Comparison of ENCODE assay signal across 14 cellular contexts in genomic region chr17:82351254-82351712, GRCh38. TPM values are rescaled to one million over a fixed set of nuclear protein-coding genes. Genes with fewer than 3 reads are reported as not detected.
DNase-seq lines count a peak whose midpoint lies in the region; ATAC-seq and TF ChIP-seq lines count a peak whose summit lies in the region.
"Had no signal": no experiment of that assay in that cellular context is flagged by ENCODE, and none has a peak within 500 bp of the region (broad histone marks: within the 10 kb centered on the region; RNA-seq: fewer than 3 reads in every experiment).

No MANE protein-coding gene starts in this region.

- in situ Hi-C loops in Panc1 (cut with HindIII; ENCODE audit: low pct_unique_long_range_greater_than_20kb, low sequenced_read_pairs), result no loop called here

- CTCF ChIA-PET in Panc1 (lab: Charles Lee), result interaction anchor here (1.0 kb wide), 1 partner anchor 13 kb away, joined by 3 read pairs; no protein-coding TSS in a partner anchor

- TF ChIP-seq POLR2A in adrenal gland (IDR thresholded peaks at IDR 0.05), result no peak

- H3K27me3 Mint-ChIP-seq in natural killer cell (ENCODE audit: low read depth in 2 of 2), result peaks cover 0 to 9% of the 10 kb centered on the region in 2 donors

- H3K4me1 ChIP-seq in Panc1 (ENCODE audit: control insufficient read depth, insufficient read depth, low read length), result peaks cover 32% of the 10 kb centered on the region
- H3K4me1 ChIP-seq in adrenal gland (replicated peaks in 1 of 2), result no peaks in the 10 kb centered on the region
- H3K4me1 ChIP-seq: gastrocnemius medialis, SJSA1 had no signal

- BruUV-seq in Panc1 (replicated peaks; lab: Mats Ljungman, UMichigan), result no TSS peak

- H3K9me3 ChIP-seq in Panc1 (ENCODE audit: control insufficient read depth, insufficient read depth, low read depth, low read length) (no peaks in the 10 kb centered on the region), adrenal gland (replicated peaks in 1 of 3) (no peaks in the 10 kb centered on the region)
- H3K9me3 ChIP-seq: gastrocnemius medialis, SJSA1 had no signal

- H3K36me3 ChIP-seq in Panc1 (ENCODE audit: control insufficient read depth, insufficient read depth, low read length) (no peaks in the 10 kb centered on the region), adrenal gland (replicated peaks in 1 of 2) (no peaks in the 10 kb centered on the region)
- H3K36me3 ChIP-seq: gastrocnemius medialis, SJSA1 had no signal

- H3K27ac Mint-ChIP-seq in natural killer cell, result peak overlapping the region; percentile 41 to 72

- peak; percentile 54 for ATAC-seq in GM19025 (IDR thresholded peaks at IDR 0.05; ENCODE audit: low read depth, unreplicated experiment)
- peak; percentile 41 for ATAC-seq in HG02571 (IDR thresholded peaks at IDR 0.05; ENCODE audit: unreplicated experiment)
- ATAC-seq in Panc1, result peak; percentile 10
- peak in 1 of 3 donors; percentile 5 for ATAC-seq in natural killer cell
- ATAC-seq in HG02938 (IDR thresholded peaks at IDR 0.05; ENCODE audit: unreplicated experiment), result no peak

- no peak overlapping the region for H3K4me3 ChIP-seq in Panc1 (ENCODE audit: low read depth in 2 of 2, low read length in 2 of 2)
- H3K4me3 ChIP-seq in adrenal gland, result no peak overlapping the region
- H3K4me3 ChIP-seq: gastrocnemius medialis, SJSA1 had no signal

- no peaks in the 10 kb centered on the region for H3K36me3 Mint-ChIP-seq in natural killer cell
- H3K36me3 Mint-ChIP-seq: CD8-positive, alpha-beta memory T cell had no signal

- H3K27ac ChIP-seq in Panc1 (ENCODE audit: low read length) (no peak overlapping the region), adrenal gland (no peak overlapping the region)
- H3K27ac ChIP-seq: gastrocnemius medialis, SJSA1 had no signal

- POLR2A ChIA-PET in Panc1 (lab: Charles Lee), result no interaction called here

- TF ChIP-seq CTCF in Panc1 (IDR thresholded peaks at IDR 0.05) (no peak), natural killer cell (IDR thresholded peaks at IDR 0.05) (no peak), adrenal gland (IDR thresholded peaks at IDR 0.05) (no peak)

- H3K4me1 Mint-ChIP-seq in natural killer cell, result peaks cover 4 to 25% of the 10 kb centered on the region in 2 donors

- no peaks in the 10 kb centered on the region for H3K9me3 Mint-ChIP-seq in natural killer cell
- H3K9me3 Mint-ChIP-seq: CD8-positive, alpha-beta memory T cell had no signal

- H3K27me3 ChIP-seq in Panc1 (ENCODE audit: control insufficient read depth, insufficient read depth, low read length), result no peaks in the 10 kb centered on the region
- no peaks in the 10 kb centered on the region for H3K27me3 ChIP-seq in adrenal gland
- H3K27me3 ChIP-seq: SJSA1 had no signal

- intact Hi-C loops in Panc1 (cut with micrococcal nuclease; ENCODE audit: unreplicated experiment), result loop anchor here (1.0 kb wide), 1 partner anchor 62 kb away; no protein-coding TSS in a partner anchor
- intact Hi-C loops in natural killer cell (cut with micrococcal nuclease), result loop anchor here (1.0 to 5.0 kb wide), 2 partner anchors 66 to 203 kb away; partner anchors contain the start of genes HEXD and OGFOD3
- intact Hi-C loops in adrenal gland (cut with DNase I), result loop anchor here (1.0 to 5.0 kb wide), 3 partner anchors 61 to 426 kb away; no protein-coding TSS in a partner anchor

- WGBS in adrenal gland, 4 donors, result 60 to 92% (median 64%) methylated on average over 7 to 21 of the region's 21 CpGs

- no peak overlapping the region for H3K4me3 Mint-ChIP-seq in natural killer cell
- H3K4me3 Mint-ChIP-seq: CD8-positive, alpha-beta memory T cell had no signal

- DNase-seq in Panc1 (ENCODE audit: low read depth, low spot score) (no peak), natural killer cell (no peak), COR-L47 (lab: John Stamatoyannopoulos, UW) (no peak), adrenal gland (no peak), NCI-H82 (lab: John Stamatoyannopoulos, UW) (no peak)

RNA-seq across cellular contexts. Expression of gene TEX19, which starts 7.8 kb away (rescaled TPM):
- total RNA-seq in Panc1 (2021; ENCODE audit: unreplicated experiment) (0.21 TPM), natural killer cell (not detected), adrenal gland (under 1 TPM in 1 of 8 donors, not detected in 7; 0.26 TPM)
- polyA plus RNA-seq in Panc1 (2012; ENCODE audit: insufficient read length), result not detected
- polyA plus RNA-seq in adrenal gland, result not detected
- total RNA-seq: astrocyte; CD8-positive, alpha-beta memory T cell; temporal lobe had no signal
- polyA plus RNA-seq: CD8-positive, alpha-beta memory T cell had no signal

RNA-seq across cellular contexts. Expression of gene SECTM1, which starts 17.7 kb away (rescaled TPM):
- total RNA-seq in Panc1 (2021; ENCODE audit: unreplicated experiment) (5.4 TPM), natural killer cell (10 to 100 TPM in 1 of 3 donors, 1 to 10 TPM in 2; 3.6 to 11.2 (median 6.3) TPM), adrenal gland (10 to 100 TPM in 5 of 8 donors, 1 to 10 TPM in 3; 3.4 to 24.3 (median 13.0) TPM)
- polyA plus RNA-seq in Panc1 (2012; ENCODE audit: insufficient read length), result 7.3 TPM
- polyA plus RNA-seq in adrenal gland, result 1 to 10 TPM; 1.4 to 4.3 (median 3.7) TPM

RNA-seq across cellular contexts. Expression of gene UTS2R, which starts 20.3 kb away (rescaled TPM):
- total RNA-seq in Panc1 (2021; ENCODE audit: unreplicated experiment), result 0.39 TPM
- 0.16 TPM for polyA plus RNA-seq in Panc1 (2012; ENCODE audit: insufficient read length)
- under 1 TPM in 1 of 3 donors, not detected in 2; 0.28 TPM for total RNA-seq in natural killer cell
- not detected for total RNA-seq in adrenal gland
- not detected for polyA plus RNA-seq in adrenal gland
- total RNA-seq: astrocyte; CD8-positive, alpha-beta memory T cell; gastrocnemius medialis; temporal lobe had no signal
- polyA plus RNA-seq: CD8-positive, alpha-beta memory T cell had no signal

RNA-seq across cellular contexts. Expression of gene CD7, which starts 33.9 kb away (rescaled TPM):
- total RNA-seq in Panc1 (2021; ENCODE audit: unreplicated experiment) (0.77 TPM), natural killer cell (100 to 1,000 TPM; 464 to 564 (median 522) TPM), adrenal gland (1 to 10 TPM in 6 of 8 donors, under 1 TPM in 1, not detected in 1; 0.83 to 4.1 (median 1.8) TPM)
- 0.27 TPM for polyA plus RNA-seq in Panc1 (2012; ENCODE audit: insufficient read length)
- 1 to 10 TPM in 2 of 3 donors, not detected in 1; 1.1 to 4.2 TPM for polyA plus RNA-seq in adrenal gland
- total RNA-seq: myocyte, SJSA1, temporal lobe had no signal
